1 cellular context compared by ENCODE assay signal in the genomic region with DNA sequence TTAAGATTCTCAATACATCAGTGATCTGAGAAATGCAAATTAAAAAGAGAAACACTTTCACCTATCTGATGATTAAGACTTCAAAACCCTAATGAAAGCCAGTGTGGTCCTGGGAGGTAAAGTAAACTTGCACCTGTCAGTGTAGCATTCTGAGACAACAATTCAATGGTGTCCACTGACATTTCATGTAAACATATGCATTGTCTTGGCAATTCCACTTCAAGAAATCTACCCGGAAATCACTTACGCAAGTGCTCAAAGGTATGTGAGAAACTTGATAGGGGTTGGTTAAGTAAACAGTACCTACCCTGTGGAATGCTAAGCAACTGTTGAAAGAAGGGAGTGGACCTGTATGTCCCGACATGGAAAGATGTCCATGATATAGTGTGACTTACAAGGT.
TF ChIP-seq lines count a peak whose summit lies in the region.

No MANE protein-coding gene starts in this region.

TF ChIP-seq in HepG2, 621 proteins besides CTCF, POLR2A, EP300 and RAD21 (continues in another document):
- TF ChIP-seq SAP130 (CRISPR knock-in tag; IDR thresholded peaks at IDR 0.05; ENCODE audit: low read depth) (peak; percentile 49; the same call in 1 of the 2 replicates), ZFYVE20 (CRISPR knock-in tag; IDR thresholded peaks at IDR 0.05; ENCODE audit: borderline replicate concordance, low read depth) (no peak), IRF2 (CRISPR knock-in tag; IDR thresholded peaks at IDR 0.05) (no peak), ADNP (CRISPR knock-in tag; IDR thresholded peaks at IDR 0.05) (no peak), BCL6 (CRISPR knock-in tag; IDR thresholded peaks at IDR 0.05) (peak; percentile 65), ZFP37 (CRISPR knock-in tag; IDR thresholded peaks at IDR 0.05; ENCODE audit: borderline replicate concordance) (no peak), MED1 (CRISPR knock-in tag; IDR thresholded peaks at IDR 0.05) (no peak), ZBTB1 (CRISPR knock-in tag; IDR thresholded peaks at IDR 0.05; ENCODE audit: borderline replicate concordance) (no peak), SP5 (CRISPR knock-in tag; IDR thresholded peaks at IDR 0.05; ENCODE audit: borderline replicate concordance, low read depth) (no peak), ZFX (CRISPR knock-in tag; IDR thresholded peaks at IDR 0.05; ENCODE audit: low read depth) (no peak), ETV5 (CRISPR knock-in tag; IDR thresholded peaks at IDR 0.05; ENCODE audit: borderline replicate concordance) (peak; percentile 74; the same call in 1 of the 2 replicates), HDAC1 (CRISPR knock-in tag; IDR thresholded peaks at IDR 0.05) (0 out of 2 replicates have a peak, but pooled peaks have one; percentile 41), TEAD3 (CRISPR knock-in tag; optimal IDR thresholded peaks at IDR 0.05; ENCODE audit: borderline replicate concordance) (peak; percentile 92), ZNF333 (CRISPR knock-in tag; IDR thresholded peaks at IDR 0.05; ENCODE audit: borderline replicate concordance) (no peak), ZFP90 (CRISPR knock-in tag; IDR thresholded peaks at IDR 0.05; ENCODE audit: borderline replicate concordance) (no peak), KLF6 (CRISPR knock-in tag; IDR thresholded peaks at IDR 0.05) (no peak), ATRX (CRISPR knock-in tag; IDR thresholded peaks at IDR 0.05; ENCODE audit: borderline replicate concordance) (no peak), ZNF878 (CRISPR knock-in tag; IDR thresholded peaks at IDR 0.05) (no peak), SIX4 (CRISPR knock-in tag; IDR thresholded peaks at IDR 0.05) (peak; percentile 92), ZNF256 (CRISPR knock-in tag; conservative IDR thresholded peaks at IDR 0.05) (no peak), ZNF207 (IDR thresholded peaks at IDR 0.05; ENCODE audit: borderline replicate concordance) (no peak), ZSCAN25 (CRISPR knock-in tag; IDR thresholded peaks at IDR 0.05) (no peak)
- TF ChIP-seq, protein P1, sequence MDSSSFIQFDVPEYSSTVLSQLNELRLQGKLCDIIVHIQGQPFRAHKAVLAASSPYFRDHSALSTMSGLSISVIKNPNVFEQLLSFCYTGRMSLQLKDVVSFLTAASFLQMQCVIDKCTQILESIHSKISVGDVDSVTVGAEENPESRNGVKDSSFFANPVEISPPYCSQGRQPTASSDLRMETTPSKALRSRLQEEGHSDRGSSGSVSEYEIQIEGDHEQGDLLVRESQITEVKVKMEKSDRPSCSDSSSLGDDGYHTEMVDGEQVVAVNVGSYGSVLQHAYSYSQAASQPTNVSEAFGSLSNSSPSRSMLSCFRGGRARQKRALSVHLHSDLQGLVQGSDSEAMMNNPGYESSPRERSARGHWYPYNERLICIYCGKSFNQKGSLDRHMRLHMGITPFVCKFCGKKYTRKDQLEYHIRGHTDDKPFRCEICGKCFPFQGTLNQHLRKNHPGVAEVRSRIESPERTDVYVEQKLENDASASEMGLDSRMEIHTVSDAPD (CRISPR knock-in tag; IDR thresholded peaks at IDR 0.05) = no peak
- TF ChIP-seq, protein P2, sequence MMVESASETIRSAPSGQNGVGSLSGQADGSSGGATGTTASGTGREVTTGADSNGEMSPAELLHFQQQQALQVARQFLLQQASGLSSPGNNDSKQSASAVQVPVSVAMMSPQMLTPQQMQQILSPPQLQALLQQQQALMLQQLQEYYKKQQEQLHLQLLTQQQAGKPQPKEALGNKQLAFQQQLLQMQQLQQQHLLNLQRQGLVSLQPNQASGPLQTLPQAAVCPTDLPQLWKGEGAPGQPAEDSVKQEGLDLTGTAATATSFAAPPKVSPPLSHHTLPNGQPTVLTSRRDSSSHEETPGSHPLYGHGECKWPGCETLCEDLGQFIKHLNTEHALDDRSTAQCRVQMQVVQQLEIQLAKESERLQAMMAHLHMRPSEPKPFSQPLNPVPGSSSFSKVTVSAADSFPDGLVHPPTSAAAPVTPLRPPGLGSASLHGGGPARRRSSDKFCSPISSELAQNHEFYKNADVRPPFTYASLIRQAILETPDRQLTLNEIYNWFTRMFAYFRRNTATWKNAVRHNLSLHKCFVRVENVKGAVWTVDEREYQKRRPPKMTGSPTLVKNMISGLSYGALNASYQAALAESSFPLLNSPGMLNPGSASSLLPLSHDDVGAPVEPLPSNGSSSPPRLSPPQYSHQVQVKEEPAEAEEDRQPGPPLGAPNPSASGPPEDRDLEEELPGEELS (CRISPR knock-in tag; IDR thresholded peaks at IDR 0.05) = peak; percentile 85
- TF ChIP-seq, protein P3, sequence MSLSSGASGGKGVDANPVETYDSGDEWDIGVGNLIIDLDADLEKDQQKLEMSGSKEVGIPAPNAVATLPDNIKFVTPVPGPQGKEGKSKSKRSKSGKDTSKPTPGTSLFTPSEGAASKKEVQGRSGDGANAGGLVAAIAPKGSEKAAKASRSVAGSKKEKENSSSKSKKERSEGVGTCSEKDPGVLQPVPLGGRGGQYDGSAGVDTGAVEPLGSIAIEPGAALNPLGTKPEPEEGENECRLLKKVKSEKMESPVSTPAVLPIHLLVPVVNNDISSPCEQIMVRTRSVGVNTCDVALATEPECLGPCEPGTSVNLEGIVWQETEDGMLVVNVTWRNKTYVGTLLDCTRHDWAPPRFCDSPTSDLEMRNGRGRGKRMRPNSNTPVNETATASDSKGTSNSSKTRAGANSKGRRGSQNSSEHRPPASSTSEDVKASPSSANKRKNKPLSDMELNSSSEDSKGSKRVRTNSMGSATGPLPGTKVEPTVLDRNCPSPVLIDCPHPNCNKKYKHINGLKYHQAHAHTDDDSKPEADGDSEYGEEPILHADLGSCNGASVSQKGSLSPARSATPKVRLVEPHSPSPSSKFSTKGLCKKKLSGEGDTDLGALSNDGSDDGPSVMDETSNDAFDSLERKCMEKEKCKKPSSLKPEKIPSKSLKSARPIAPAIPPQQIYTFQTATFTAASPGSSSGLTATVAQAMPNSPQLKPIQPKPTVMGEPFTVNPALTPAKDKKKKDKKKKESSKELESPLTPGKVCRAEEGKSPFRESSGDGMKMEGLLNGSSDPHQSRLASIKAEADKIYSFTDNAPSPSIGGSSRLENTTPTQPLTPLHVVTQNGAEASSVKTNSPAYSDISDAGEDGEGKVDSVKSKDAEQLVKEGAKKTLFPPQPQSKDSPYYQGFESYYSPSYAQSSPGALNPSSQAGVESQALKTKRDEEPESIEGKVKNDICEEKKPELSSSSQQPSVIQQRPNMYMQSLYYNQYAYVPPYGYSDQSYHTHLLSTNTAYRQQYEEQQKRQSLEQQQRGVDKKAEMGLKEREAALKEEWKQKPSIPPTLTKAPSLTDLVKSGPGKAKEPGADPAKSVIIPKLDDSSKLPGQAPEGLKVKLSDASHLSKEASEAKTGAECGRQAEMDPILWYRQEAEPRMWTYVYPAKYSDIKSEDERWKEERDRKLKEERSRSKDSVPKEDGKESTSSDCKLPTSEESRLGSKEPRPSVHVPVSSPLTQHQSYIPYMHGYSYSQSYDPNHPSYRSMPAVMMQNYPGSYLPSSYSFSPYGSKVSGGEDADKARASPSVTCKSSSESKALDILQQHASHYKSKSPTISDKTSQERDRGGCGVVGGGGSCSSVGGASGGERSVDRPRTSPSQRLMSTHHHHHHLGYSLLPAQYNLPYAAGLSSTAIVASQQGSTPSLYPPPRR (CRISPR knock-in tag; IDR thresholded peaks at IDR 0.05; ENCODE audit: borderline replicate concordance) = no peak
- TF ChIP-seq, protein P4, sequence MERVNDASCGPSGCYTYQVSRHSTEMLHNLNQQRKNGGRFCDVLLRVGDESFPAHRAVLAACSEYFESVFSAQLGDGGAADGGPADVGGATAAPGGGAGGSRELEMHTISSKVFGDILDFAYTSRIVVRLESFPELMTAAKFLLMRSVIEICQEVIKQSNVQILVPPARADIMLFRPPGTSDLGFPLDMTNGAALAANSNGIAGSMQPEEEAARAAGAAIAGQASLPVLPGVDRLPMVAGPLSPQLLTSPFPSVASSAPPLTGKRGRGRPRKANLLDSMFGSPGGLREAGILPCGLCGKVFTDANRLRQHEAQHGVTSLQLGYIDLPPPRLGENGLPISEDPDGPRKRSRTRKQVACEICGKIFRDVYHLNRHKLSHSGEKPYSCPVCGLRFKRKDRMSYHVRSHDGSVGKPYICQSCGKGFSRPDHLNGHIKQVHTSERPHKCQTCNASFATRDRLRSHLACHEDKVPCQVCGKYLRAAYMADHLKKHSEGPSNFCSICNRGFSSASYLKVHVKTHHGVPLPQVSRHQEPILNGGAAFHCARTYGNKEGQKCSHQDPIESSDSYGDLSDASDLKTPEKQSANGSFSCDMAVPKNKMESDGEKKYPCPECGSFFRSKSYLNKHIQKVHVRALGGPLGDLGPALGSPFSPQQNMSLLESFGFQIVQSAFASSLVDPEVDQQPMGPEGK (CRISPR knock-in tag; IDR thresholded peaks at IDR 0.05) = peak; percentile 23; the same call in 1 of the 2 replicates
- TF ChIP-seq, protein P5, sequence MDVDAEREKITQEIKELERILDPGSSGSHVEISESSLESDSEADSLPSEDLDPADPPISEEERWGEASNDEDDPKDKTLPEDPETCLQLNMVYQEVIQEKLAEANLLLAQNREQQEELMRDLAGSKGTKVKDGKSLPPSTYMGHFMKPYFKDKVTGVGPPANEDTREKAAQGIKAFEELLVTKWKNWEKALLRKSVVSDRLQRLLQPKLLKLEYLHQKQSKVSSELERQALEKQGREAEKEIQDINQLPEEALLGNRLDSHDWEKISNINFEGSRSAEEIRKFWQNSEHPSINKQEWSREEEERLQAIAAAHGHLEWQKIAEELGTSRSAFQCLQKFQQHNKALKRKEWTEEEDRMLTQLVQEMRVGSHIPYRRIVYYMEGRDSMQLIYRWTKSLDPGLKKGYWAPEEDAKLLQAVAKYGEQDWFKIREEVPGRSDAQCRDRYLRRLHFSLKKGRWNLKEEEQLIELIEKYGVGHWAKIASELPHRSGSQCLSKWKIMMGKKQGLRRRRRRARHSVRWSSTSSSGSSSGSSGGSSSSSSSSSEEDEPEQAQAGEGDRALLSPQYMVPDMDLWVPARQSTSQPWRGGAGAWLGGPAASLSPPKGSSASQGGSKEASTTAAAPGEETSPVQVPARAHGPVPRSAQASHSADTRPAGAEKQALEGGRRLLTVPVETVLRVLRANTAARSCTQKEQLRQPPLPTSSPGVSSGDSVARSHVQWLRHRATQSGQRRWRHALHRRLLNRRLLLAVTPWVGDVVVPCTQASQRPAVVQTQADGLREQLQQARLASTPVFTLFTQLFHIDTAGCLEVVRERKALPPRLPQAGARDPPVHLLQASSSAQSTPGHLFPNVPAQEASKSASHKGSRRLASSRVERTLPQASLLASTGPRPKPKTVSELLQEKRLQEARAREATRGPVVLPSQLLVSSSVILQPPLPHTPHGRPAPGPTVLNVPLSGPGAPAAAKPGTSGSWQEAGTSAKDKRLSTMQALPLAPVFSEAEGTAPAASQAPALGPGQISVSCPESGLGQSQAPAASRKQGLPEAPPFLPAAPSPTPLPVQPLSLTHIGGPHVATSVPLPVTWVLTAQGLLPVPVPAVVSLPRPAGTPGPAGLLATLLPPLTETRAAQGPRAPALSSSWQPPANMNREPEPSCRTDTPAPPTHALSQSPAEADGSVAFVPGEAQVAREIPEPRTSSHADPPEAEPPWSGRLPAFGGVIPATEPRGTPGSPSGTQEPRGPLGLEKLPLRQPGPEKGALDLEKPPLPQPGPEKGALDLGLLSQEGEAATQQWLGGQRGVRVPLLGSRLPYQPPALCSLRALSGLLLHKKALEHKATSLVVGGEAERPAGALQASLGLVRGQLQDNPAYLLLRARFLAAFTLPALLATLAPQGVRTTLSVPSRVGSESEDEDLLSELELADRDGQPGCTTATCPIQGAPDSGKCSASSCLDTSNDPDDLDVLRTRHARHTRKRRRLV (CRISPR knock-in tag; IDR thresholded peaks at IDR 0.05) = no peak
- TF ChIP-seq, protein P6, sequence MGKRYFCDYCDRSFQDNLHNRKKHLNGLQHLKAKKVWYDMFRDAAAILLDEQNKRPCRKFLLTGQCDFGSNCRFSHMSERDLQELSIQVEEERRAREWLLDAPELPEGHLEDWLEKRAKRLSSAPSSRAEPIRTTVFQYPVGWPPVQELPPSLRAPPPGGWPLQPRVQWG (CRISPR knock-in tag; IDR thresholded peaks at IDR 0.05; ENCODE audit: borderline replicate concordance, low read depth) = no peak
- TF ChIP-seq, protein P7, sequence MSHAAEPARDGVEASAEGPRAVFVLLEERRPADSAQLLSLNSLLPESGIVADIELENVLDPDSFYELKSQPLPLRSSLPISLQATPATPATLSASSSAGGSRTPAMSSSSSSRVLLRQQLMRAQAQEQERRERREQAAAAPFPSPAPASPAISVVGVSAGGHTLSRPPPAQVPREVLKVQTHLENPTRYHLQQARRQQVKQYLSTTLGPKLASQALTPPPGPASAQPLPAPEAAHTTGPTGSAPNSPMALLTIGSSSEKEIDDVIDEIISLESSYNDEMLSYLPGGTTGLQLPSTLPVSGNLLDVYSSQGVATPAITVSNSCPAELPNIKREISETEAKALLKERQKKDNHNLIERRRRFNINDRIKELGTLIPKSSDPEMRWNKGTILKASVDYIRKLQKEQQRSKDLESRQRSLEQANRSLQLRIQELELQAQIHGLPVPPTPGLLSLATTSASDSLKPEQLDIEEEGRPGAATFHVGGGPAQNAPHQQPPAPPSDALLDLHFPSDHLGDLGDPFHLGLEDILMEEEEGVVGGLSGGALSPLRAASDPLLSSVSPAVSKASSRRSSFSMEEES (CRISPR knock-in tag; IDR thresholded peaks at IDR 0.05) = no peak
- TF ChIP-seq, protein P8, sequence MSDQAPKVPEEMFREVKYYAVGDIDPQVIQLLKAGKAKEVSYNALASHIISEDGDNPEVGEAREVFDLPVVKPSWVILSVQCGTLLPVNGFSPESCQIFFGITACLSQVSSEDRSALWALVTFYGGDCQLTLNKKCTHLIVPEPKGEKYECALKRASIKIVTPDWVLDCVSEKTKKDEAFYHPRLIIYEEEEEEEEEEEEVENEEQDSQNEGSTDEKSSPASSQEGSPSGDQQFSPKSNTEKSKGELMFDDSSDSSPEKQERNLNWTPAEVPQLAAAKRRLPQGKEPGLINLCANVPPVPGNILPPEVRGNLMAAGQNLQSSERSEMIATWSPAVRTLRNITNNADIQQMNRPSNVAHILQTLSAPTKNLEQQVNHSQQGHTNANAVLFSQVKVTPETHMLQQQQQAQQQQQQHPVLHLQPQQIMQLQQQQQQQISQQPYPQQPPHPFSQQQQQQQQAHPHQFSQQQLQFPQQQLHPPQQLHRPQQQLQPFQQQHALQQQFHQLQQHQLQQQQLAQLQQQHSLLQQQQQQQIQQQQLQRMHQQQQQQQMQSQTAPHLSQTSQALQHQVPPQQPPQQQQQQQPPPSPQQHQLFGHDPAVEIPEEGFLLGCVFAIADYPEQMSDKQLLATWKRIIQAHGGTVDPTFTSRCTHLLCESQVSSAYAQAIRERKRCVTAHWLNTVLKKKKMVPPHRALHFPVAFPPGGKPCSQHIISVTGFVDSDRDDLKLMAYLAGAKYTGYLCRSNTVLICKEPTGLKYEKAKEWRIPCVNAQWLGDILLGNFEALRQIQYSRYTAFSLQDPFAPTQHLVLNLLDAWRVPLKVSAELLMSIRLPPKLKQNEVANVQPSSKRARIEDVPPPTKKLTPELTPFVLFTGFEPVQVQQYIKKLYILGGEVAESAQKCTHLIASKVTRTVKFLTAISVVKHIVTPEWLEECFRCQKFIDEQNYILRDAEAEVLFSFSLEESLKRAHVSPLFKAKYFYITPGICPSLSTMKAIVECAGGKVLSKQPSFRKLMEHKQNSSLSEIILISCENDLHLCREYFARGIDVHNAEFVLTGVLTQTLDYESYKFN (CRISPR knock-in tag; conservative IDR thresholded peaks at IDR 0.05) = peak; percentile 50; the same call in 1 of the 2 replicates
